Comparison of ENCODE assay signal across 8 cellular contexts in genomic region chr15:88705769-88706165, GRCh38.
DNase-seq lines count a peak whose midpoint lies in the region; ATAC-seq and TF ChIP-seq lines count a peak whose summit lies in the region.

No MANE protein-coding gene starts in this region.

- H3K27me3 Mint-ChIP-seq in activated CD4-positive, alpha-beta T cell treated with anti-CD3 and anti-CD28 coated beads, Interleukin-2, amount 10 ng/mL, durations not matched to agents 24 days and 14 days = peaks cover 38% of the 10 kb centered on the region
- H3K27me3 Mint-ChIP-seq in brain = peaks cover 17% of the 10 kb centered on the region

- no peaks in the 10 kb centered on the region for H3K9me3 Mint-ChIP-seq in activated CD4-positive, alpha-beta T cell treated with anti-CD3 and anti-CD28 coated beads, Interleukin-2, amount 10 ng/mL, durations not matched to agents 24 days and 14 days
- peaks cover 0 to 6% (median 0%) of the 10 kb centered on the region in 5 experiments for H3K9me3 Mint-ChIP-seq in brain

- H3K4me1 ChIP-seq in lung (ENCODE audit: control insufficient read depth in 2 of 2, insufficient read depth in 2 of 2, low read length in 2 of 2) = peaks cover 0 to 11% of the 10 kb centered on the region in 2 donors
- peaks cover 11% of the 10 kb centered on the region for H3K4me1 ChIP-seq in stomach smooth muscle (ENCODE audit: control insufficient read depth, insufficient read depth, low read length)

- ATAC-seq in lung (ENCODE audit: insufficient read depth, low FRiP score) = no peak
- ATAC-seq in GM18502 (IDR thresholded peaks at IDR 0.05; ENCODE audit: poor library complexity, unreplicated experiment) = no peak

- H3K27ac ChIP-seq in lung (ENCODE audit: low read depth in 1 of 2, low read length in 1 of 2) (no peak overlapping the region), stomach smooth muscle (ENCODE audit: low read length) (peak overlapping the region; percentile 49)

- no peak for DNase-seq in activated CD4-positive, alpha-beta T cell treated with anti-CD3 and anti-CD28 coated beads, Interleukin-2, amount 10 ng/mL, durations not matched to agents 24 days and 14 days
- no peak for DNase-seq in activated CD4-positive, alpha-beta T cell treated with anti-CD3 and anti-CD28 coated beads, Interleukin-2, amount 50 U/mL, for 1 hour
- DNase-seq in lung (ENCODE audit: low spot score) = no peak
- DNase-seq in medulla oblongata (ENCODE audit: extremely low spot score) = no peak
- DNase-seq in GDM1 (lab: John Stamatoyannopoulos, UW) = no peak

- intact Hi-C loops in activated CD4-positive, alpha-beta T cell treated with anti-CD3 and anti-CD28 coated beads, Interleukin-2, amount 10 ng/mL, durations not matched to agents 24 days and 14 days (cut with micrococcal nuclease) = no loop called here

- H3K9ac ChIP-seq in stomach smooth muscle (ENCODE audit: low read length in 2 of 2) = peak overlapping the region; percentile 71 to 84

- H3K9me3 ChIP-seq in lung (ENCODE audit: control insufficient read depth in 2 of 2, insufficient read depth in 1 of 2, low read length in 1 of 2) (peaks cover 0 to 3% of the 10 kb centered on the region in 2 donors), stomach smooth muscle (ENCODE audit: control insufficient read depth in 2 of 2, low read length in 2 of 2) (no peaks in the 10 kb centered on the region)

- TF ChIP-seq CTCF in brain (conservative IDR thresholded peaks at IDR 0.05) (no peak), lung (IDR thresholded peaks at IDR 0.05; ENCODE audit: control extremely low read depth, extremely low read depth) (no peak)

- H3K36me3 Mint-ChIP-seq in activated CD4-positive, alpha-beta T cell treated with anti-CD3 and anti-CD28 coated beads, Interleukin-2, amount 10 ng/mL, durations not matched to agents 24 days and 14 days (ENCODE audit: low read depth) = no peaks in the 10 kb centered on the region
- H3K36me3 Mint-ChIP-seq in brain = no peaks in the 10 kb centered on the region

- WGBS in lung, 2 donors = 72 to 83% methylated on average over 11 of the region's 11 CpGs

- no peak overlapping the region for H3K27ac Mint-ChIP-seq in activated CD4-positive, alpha-beta T cell treated with anti-CD3 and anti-CD28 coated beads, Interleukin-2, amount 10 ng/mL, durations not matched to agents 24 days and 14 days
- H3K27ac Mint-ChIP-seq in brain = peak overlapping the region in 2 of 5 experiments; percentile 24 to 78

- H3K4me3 ChIP-seq in lung (peak overlapping the region; percentile 16), stomach smooth muscle (ENCODE audit: low read length in 2 of 2) (peak overlapping the region; percentile 47 to 73)

- H3K27me3 ChIP-seq in lung (ENCODE audit: control insufficient read depth, insufficient read depth) = no peaks in the 10 kb centered on the region
- H3K27me3 ChIP-seq in stomach smooth muscle (ENCODE audit: control insufficient read depth in 1 of 2, insufficient read depth in 2 of 2, low read length in 2 of 2) = peaks cover 0 to 2% of the 10 kb centered on the region in 2 donors

- H3K36me3 ChIP-seq in lung (ENCODE audit: control insufficient read depth in 2 of 2, insufficient read depth in 2 of 2, low read length in 2 of 2) (no peaks in the 10 kb centered on the region), stomach smooth muscle (ENCODE audit: control insufficient read depth in 2 of 2, insufficient read depth in 2 of 2, low read length in 2 of 2) (no peaks in the 10 kb centered on the region)

- peak overlapping the region; percentile 14 for H3K4me3 Mint-ChIP-seq in activated CD4-positive, alpha-beta T cell treated with anti-CD3 and anti-CD28 coated beads, Interleukin-2, amount 10 ng/mL, durations not matched to agents 24 days and 14 days
- H3K4me3 Mint-ChIP-seq in brain = peak overlapping the region; percentile 54 to 77 (median 69)

- peaks cover 6% of the 10 kb centered on the region for H3K4me1 Mint-ChIP-seq in activated CD4-positive, alpha-beta T cell treated with anti-CD3 and anti-CD28 coated beads, Interleukin-2, amount 10 ng/mL, durations not matched to agents 24 days and 14 days
- H3K4me1 Mint-ChIP-seq in brain = peaks cover 9% of the 10 kb centered on the region
